ENCODE assay signal across 11 cellular contexts in genomic region chr7:99693427-99694200, GRCh38. TPM values are rescaled to one million over a fixed set of nuclear protein-coding genes. Genes with fewer than 3 reads are reported as not detected.
DNase-seq lines count a peak whose midpoint lies in the region; ATAC-seq and TF ChIP-seq lines count a peak whose summit lies in the region.
"Had no signal": no experiment of that assay in that cellular context is flagged by ENCODE, and none has a peak within 500 bp of the region (broad histone marks: within the 10 kb centered on the region; RNA-seq: fewer than 3 reads in every experiment).

No MANE protein-coding gene starts in this region.

- TF ChIP-seq CTCF in osteoblast (IDR thresholded peaks at IDR 0.05; ENCODE audit: extremely low read depth, low read depth, low read length), result no peak
- TF ChIP-seq CTCF in HFFc6 (IDR thresholded peaks at IDR 0.05), result no peak

- H2AFZ ChIP-seq in neuron (ENCODE audit: low read depth, low read length) (peak overlapping the region; percentile 86), osteoblast (ENCODE audit: low read length) (no peak overlapping the region)

- H3K4me3 Mint-ChIP-seq in activated naive CD8-positive, alpha-beta T cell treated with anti-CD3 and anti-CD28 coated beads, Interleukin-2, amount 50 U/mL, for 24 hours, result no peak overlapping the region
- H3K4me3 Mint-ChIP-seq in HFFc6, result no peak overlapping the region
- H3K4me3 Mint-ChIP-seq: activated naive CD4-positive, alpha-beta T cell treated with anti-CD3 and anti-CD28 coated beads, Interleukin-2, amount 50 U/mL, for 24 hours; stimulated activated naive CD8-positive, alpha-beta T cell treated with anti-CD3 and anti-CD28 coated beads, Interleukin-15, amount 100 ng/mL, for 72 hours had no signal

- H3K4me1 ChIP-seq in ES-I3 (ENCODE audit: insufficient read depth, low read length) (peaks cover 17% of the 10 kb centered on the region), ectodermal cell (ENCODE audit: control insufficient read depth, insufficient read depth, low read length) (peaks cover 7% of the 10 kb centered on the region), neuron (ENCODE audit: insufficient read depth, low read length) (peaks cover 9% of the 10 kb centered on the region), osteoblast (ENCODE audit: insufficient read depth, low read length) (no peaks in the 10 kb centered on the region)

- H3K79me2 ChIP-seq in osteoblast (ENCODE audit: insufficient read depth, low read length), result no peaks in the 10 kb centered on the region

- no peaks in the 10 kb centered on the region for H3K27me3 ChIP-seq in ectodermal cell (ENCODE audit: control insufficient read depth, insufficient read depth, low read length, poor library complexity, severe bottlenecking)
- H3K27me3 ChIP-seq in neuron (ENCODE audit: insufficient read depth, low read length), result peaks cover 2% of the 10 kb centered on the region
- peaks cover 25% of the 10 kb centered on the region for H3K27me3 ChIP-seq in osteoblast (ENCODE audit: insufficient read depth, low read length)

- no peak for ATAC-seq in HG02973 (IDR thresholded peaks at IDR 0.05; ENCODE audit: unreplicated experiment)
- ATAC-seq in activated naive CD8-positive, alpha-beta T cell treated with anti-CD3 and anti-CD28 coated beads, Interleukin-2, amount 50 U/mL, for 24 hours, result no peak
- ATAC-seq: stimulated activated naive CD8-positive, alpha-beta T cell treated with anti-CD3 and anti-CD28 coated beads, Interleukin-15, amount 100 ng/mL, for 72 hours had no signal

- no peak overlapping the region for H3K27ac Mint-ChIP-seq in activated naive CD8-positive, alpha-beta T cell treated with anti-CD3 and anti-CD28 coated beads, Interleukin-2, amount 50 U/mL, for 24 hours
- H3K27ac Mint-ChIP-seq in HFFc6, result no peak overlapping the region
- H3K27ac Mint-ChIP-seq: activated naive CD4-positive, alpha-beta T cell treated with anti-CD3 and anti-CD28 coated beads, Interleukin-2, amount 50 U/mL, for 24 hours; stimulated activated naive CD8-positive, alpha-beta T cell treated with anti-CD3 and anti-CD28 coated beads, Interleukin-15, amount 100 ng/mL, for 72 hours had no signal

- no peaks in the 10 kb centered on the region for H3K27me3 Mint-ChIP-seq in activated naive CD8-positive, alpha-beta T cell treated with anti-CD3 and anti-CD28 coated beads, Interleukin-2, amount 50 U/mL, for 24 hours
- peaks cover 24% of the 10 kb centered on the region for H3K27me3 Mint-ChIP-seq in HFFc6 (ENCODE audit: insufficient read depth)
- H3K27me3 Mint-ChIP-seq: activated naive CD4-positive, alpha-beta T cell treated with anti-CD3 and anti-CD28 coated beads, Interleukin-2, amount 50 U/mL, for 24 hours; stimulated activated naive CD8-positive, alpha-beta T cell treated with anti-CD3 and anti-CD28 coated beads, Interleukin-15, amount 100 ng/mL, for 72 hours had no signal

- H4K20me1 ChIP-seq in osteoblast (ENCODE audit: insufficient read depth, low read length), result no peaks in the 10 kb centered on the region

- peaks cover 23% of the 10 kb centered on the region for H3K4me1 Mint-ChIP-seq in activated naive CD8-positive, alpha-beta T cell treated with anti-CD3 and anti-CD28 coated beads, Interleukin-2, amount 50 U/mL, for 24 hours
- peaks cover under 1% of the 10 kb centered on the region; the same call in 1 of the 2 replicates for H3K4me1 Mint-ChIP-seq in HFFc6 (ENCODE audit: low read depth)

- H3K27ac ChIP-seq in ectodermal cell (ENCODE audit: insufficient read depth, low read depth, low read length, poor library complexity, severe bottlenecking), result peak overlapping the region; percentile 63
- no peak overlapping the region for H3K27ac ChIP-seq in osteoblast (ENCODE audit: low read depth, low read length)

- peak overlapping the region; percentile 16; the same call in 1 of the 2 replicates for H3K9ac ChIP-seq in ES-I3 (ENCODE audit: low read depth, low read length)

- DNase-seq in NCI-H187 treated with DMSO at 0.1 percent for 48 hours (lab: John Stamatoyannopoulos, UW), result peak; percentile 79
- no peak for DNase-seq in osteoblast (ENCODE audit: insufficient read length, low spot score, missing footprints)
- no peak for DNase-seq in activated naive CD8-positive, alpha-beta T cell treated with anti-CD3 and anti-CD28 coated beads, Interleukin-2, amount 50 U/mL, for 24 hours
- DNase-seq in HFFc6, result no peak

- no peaks in the 10 kb centered on the region for H3K9me3 ChIP-seq in ES-I3 (ENCODE audit: control insufficient read depth, insufficient read depth, low read length)
- no peaks in the 10 kb centered on the region for H3K9me3 ChIP-seq in ectodermal cell (ENCODE audit: control insufficient read depth, low read length)
- no peaks in the 10 kb centered on the region for H3K9me3 ChIP-seq in neuron (ENCODE audit: low read length)
- no peaks in the 10 kb centered on the region for H3K9me3 ChIP-seq in osteoblast (ENCODE audit: low read depth, low read length)

- H3K36me3 ChIP-seq in ES-I3 (ENCODE audit: insufficient read depth, low read length) (no peaks in the 10 kb centered on the region), ectodermal cell (ENCODE audit: control insufficient read depth, insufficient read depth, low read length) (no peaks in the 10 kb centered on the region), neuron (ENCODE audit: insufficient read depth, low read length) (no peaks in the 10 kb centered on the region), osteoblast (ENCODE audit: insufficient read depth, low read length) (no peaks in the 10 kb centered on the region)

- H3K4me3 ChIP-seq in ectodermal cell (ENCODE audit: insufficient read depth, low read depth, low read length), result no peak overlapping the region
- no peak overlapping the region for H3K4me3 ChIP-seq in neuron (ENCODE audit: low read length)
- H3K4me3 ChIP-seq in osteoblast (ENCODE audit: insufficient read depth, low read length), result no peak overlapping the region

- no peak overlapping the region for H3K4me2 ChIP-seq in osteoblast (ENCODE audit: insufficient read depth, low read length)

- no peaks in the 10 kb centered on the region for H3K36me3 Mint-ChIP-seq in activated naive CD8-positive, alpha-beta T cell treated with anti-CD3 and anti-CD28 coated beads, Interleukin-2, amount 50 U/mL, for 24 hours (ENCODE audit: low read depth)
- H3K36me3 Mint-ChIP-seq in HFFc6 (ENCODE audit: low read depth), result no peaks in the 10 kb centered on the region

- peaks cover 5% of the 10 kb centered on the region for H3K9me3 Mint-ChIP-seq in activated naive CD8-positive, alpha-beta T cell treated with anti-CD3 and anti-CD28 coated beads, Interleukin-2, amount 50 U/mL, for 24 hours
- H3K9me3 Mint-ChIP-seq in HFFc6, result no peaks in the 10 kb centered on the region; the same call in 1 of the 2 replicates
- H3K9me3 Mint-ChIP-seq: activated naive CD4-positive, alpha-beta T cell treated with anti-CD3 and anti-CD28 coated beads, Interleukin-2, amount 50 U/mL, for 24 hours; stimulated activated naive CD8-positive, alpha-beta T cell treated with anti-CD3 and anti-CD28 coated beads, Interleukin-15, amount 100 ng/mL, for 72 hours had no signal

- WGBS in ectodermal cell, 2 experiments, result 41 to 50% methylated on average over 9 of the region's 9 CpGs

RNA-seq across cellular contexts. Expression of gene CYP3A5, which starts 13.8 kb away (rescaled TPM):
- polyA plus RNA-seq in ectodermal cell (2013, experiment 1 of 4), result 0.52 TPM
- polyA plus RNA-seq in ectodermal cell (2013, experiment 2 of 4), result 0.25 TPM
- 0.69 TPM for polyA plus RNA-seq in ectodermal cell (2013, experiment 3 of 4)
- polyA plus RNA-seq in ectodermal cell (2013, experiment 4 of 4), result 0.73 TPM
- total RNA-seq in osteoblast, result under 0.01 TPM in 2 replicates
- total RNA-seq in HFFc6 (2021; fragmentation: NEBNext Ultra II Directional; extraction: Animal tissue kit (Norgen Biotek cat#: 25700)), result 1 to 10 TPM in 2 of 6 experiments, under 1 TPM in 4; 0.30 to 1.8 (median 0.48) TPM
- total RNA-seq: pulmonary artery endothelial cell had no signal

RNA-seq across cellular contexts. Expression of gene CYP3A7, which starts 41.4 kb away (rescaled TPM):
- not detected for polyA plus RNA-seq in ectodermal cell (2013, experiment 1 of 4)
- polyA plus RNA-seq in ectodermal cell (2013, experiment 2 of 4), result not detected
- polyA plus RNA-seq in ectodermal cell (2013, experiment 3 of 4), result not detected
- polyA plus RNA-seq in ectodermal cell (2013, experiment 4 of 4), result not detected
- total RNA-seq in osteoblast, result not detected in 2 replicates
- total RNA-seq in HFFc6 (2021; fragmentation: NEBNext Ultra II Directional; extraction: Animal tissue kit (Norgen Biotek cat#: 25700)), result under 1 TPM in 1 of 6 experiments, not detected in 5; 0.09 TPM
- total RNA-seq: pulmonary artery endothelial cell had no signal
